ENCODE assay signal across 1 cellular context in the genomic region with DNA sequence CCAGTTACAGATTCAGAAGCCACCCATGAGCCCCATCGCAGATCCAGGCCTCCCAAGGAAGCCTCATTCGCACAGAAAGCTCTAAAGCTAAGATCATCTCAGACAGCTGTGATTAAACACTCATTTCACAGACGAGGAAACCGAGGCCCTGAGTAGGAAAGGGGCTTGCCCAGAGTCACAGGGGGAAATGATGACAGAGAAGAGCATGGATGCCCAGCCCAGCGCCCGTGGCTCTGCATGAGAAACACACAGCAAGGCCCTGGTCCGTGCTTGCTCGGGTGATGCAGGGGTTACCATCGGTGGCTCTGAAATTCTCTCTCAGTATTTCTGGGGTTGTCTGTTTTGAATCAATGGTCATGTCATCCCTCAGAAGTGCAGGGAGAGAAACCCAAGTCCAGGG.
TF ChIP-seq lines count a peak whose summit lies in the region.

No MANE protein-coding gene starts in this region.

TF ChIP-seq in GM23338, 12 proteins besides CTCF, POLR2A, EP300 and RAD21 (continued from another document):
- TF ChIP-seq ZNF462 (CRISPR knock-in tag; IDR thresholded peaks at IDR 0.05), result no peak
- no peak for TF ChIP-seq EZH2 (IDR thresholded peaks at IDR 0.05; ENCODE audit: low read depth, unreplicated experiment)
- no peak for TF ChIP-seq ETS1 (IDR thresholded peaks at IDR 0.05)
- no peak for TF ChIP-seq STAT1 (IDR thresholded peaks at IDR 0.05; ENCODE audit: unreplicated experiment)
- TF ChIP-seq, protein P1, sequence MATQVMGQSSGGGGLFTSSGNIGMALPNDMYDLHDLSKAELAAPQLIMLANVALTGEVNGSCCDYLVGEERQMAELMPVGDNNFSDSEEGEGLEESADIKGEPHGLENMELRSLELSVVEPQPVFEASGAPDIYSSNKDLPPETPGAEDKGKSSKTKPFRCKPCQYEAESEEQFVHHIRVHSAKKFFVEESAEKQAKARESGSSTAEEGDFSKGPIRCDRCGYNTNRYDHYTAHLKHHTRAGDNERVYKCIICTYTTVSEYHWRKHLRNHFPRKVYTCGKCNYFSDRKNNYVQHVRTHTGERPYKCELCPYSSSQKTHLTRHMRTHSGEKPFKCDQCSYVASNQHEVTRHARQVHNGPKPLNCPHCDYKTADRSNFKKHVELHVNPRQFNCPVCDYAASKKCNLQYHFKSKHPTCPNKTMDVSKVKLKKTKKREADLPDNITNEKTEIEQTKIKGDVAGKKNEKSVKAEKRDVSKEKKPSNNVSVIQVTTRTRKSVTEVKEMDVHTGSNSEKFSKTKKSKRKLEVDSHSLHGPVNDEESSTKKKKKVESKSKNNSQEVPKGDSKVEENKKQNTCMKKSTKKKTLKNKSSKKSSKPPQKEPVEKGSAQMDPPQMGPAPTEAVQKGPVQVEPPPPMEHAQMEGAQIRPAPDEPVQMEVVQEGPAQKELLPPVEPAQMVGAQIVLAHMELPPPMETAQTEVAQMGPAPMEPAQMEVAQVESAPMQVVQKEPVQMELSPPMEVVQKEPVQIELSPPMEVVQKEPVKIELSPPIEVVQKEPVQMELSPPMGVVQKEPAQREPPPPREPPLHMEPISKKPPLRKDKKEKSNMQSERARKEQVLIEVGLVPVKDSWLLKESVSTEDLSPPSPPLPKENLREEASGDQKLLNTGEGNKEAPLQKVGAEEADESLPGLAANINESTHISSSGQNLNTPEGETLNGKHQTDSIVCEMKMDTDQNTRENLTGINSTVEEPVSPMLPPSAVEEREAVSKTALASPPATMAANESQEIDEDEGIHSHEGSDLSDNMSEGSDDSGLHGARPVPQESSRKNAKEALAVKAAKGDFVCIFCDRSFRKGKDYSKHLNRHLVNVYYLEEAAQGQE (IDR thresholded peaks at IDR 0.05; ENCODE audit: unreplicated experiment), result no peak
- TF ChIP-seq EZH2phosphoT487 (IDR thresholded peaks at IDR 0.05; ENCODE audit: unreplicated experiment), result no peak
- no peak for TF ChIP-seq ZNF331 (CRISPR knock-in tag; IDR thresholded peaks at IDR 0.05; ENCODE audit: low read depth)
TF ChIP-seq in GM23338: peak in this region for 0.
